In the genomic region with DNA sequence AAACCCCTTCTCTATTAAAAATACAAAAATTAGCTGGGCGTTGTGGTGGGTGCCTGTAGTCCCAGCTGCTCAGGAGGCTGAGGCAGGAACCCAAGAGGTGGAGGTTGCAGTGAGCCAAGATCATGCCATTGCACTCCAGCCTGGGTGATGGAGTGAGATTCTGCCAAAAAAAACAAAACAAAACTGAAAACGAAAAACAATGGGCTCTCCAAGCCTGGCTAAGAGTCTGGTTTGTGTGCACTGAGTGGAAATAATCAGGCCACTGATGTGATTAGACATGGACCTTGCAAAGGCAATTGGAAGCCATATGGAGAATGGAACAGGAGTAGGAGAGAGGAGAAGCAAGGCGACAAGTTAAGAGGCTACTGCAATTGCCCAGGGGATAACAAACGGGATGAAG, we compare ENCODE assay signal across 29 cellular contexts.
DNase-seq lines count a peak whose midpoint lies in the region; ATAC-seq and TF ChIP-seq lines count a peak whose summit lies in the region.
"Had no signal": no experiment of that assay in that cellular context is flagged by ENCODE, and none has a peak within 500 bp of the region (broad histone marks: within the 10 kb centered on the region; RNA-seq: fewer than 3 reads in every experiment).

No MANE protein-coding gene starts in this region.

- H3K9ac ChIP-seq in mesendoderm (ENCODE audit: low read length), result no peak overlapping the region
- H3K9ac ChIP-seq: parathyroid adenoma had no signal

- H2BK5ac ChIP-seq in mesendoderm (ENCODE audit: low read length), result no peak overlapping the region

- no peak overlapping the region for H4K5ac ChIP-seq in mesendoderm (ENCODE audit: low read length)

- CTCF ChIA-PET in activated CD4-positive, alpha-beta T cell treated with anti-CD3 and anti-CD28 coated beads, Interleukin-2, amount 10 ng/mL, durations not matched to agents 7 days and 5 days (lab: Charles Lee), result no interaction called here
- CTCF ChIA-PET in activated CD4-positive, alpha-beta T cell treated with anti-CD3 and anti-CD28 coated beads for 36 hours (lab: Charles Lee), result interaction anchor here (9.0 kb wide), 1 partner anchor 275 kb away, joined by 152 read pairs; no protein-coding TSS in a partner anchor

- no peaks in the 10 kb centered on the region for H3K9me3 ChIP-seq in Peyer's patch
- H3K9me3 ChIP-seq: A549, esophagus squamous epithelium, right atrium auricular region had no signal

- no peaks in the 10 kb centered on the region for H3K79me1 ChIP-seq in mesendoderm (ENCODE audit: low read length)

- H3K36me3 Mint-ChIP-seq in activated CD4-positive, alpha-beta T cell treated with anti-CD3 and anti-CD28 coated beads, Interleukin-2, amount 10 ng/mL, durations not matched to agents 7 days and 5 days (ENCODE audit: low read depth), result peaks cover 53% of the 10 kb centered on the region
- peaks cover 41% of the 10 kb centered on the region for H3K36me3 Mint-ChIP-seq in activated CD4-positive, alpha-beta T cell treated with anti-CD3 and anti-CD28 coated beads for 36 hours (ENCODE audit: low read depth)
- H3K36me3 Mint-ChIP-seq in activated T-helper 17 cell treated with anti-CD3 and anti-CD28 coated beads, Interleukin-2, amount 50 U/mL, for 72 hours (ENCODE audit: low read depth), result peaks cover 85% of the 10 kb centered on the region
- H3K36me3 Mint-ChIP-seq in natural killer cell treated with Interleukin-12 subunit alpha and Interleukin-12 subunit beta and Interleukin-15 and Interleukin-18, amount 100 ng/mL, for 72 hours, result peaks cover 19% of the 10 kb centered on the region

- no peaks in the 10 kb centered on the region for H3K27me3 Mint-ChIP-seq in activated CD4-positive, alpha-beta T cell treated with anti-CD3 and anti-CD28 coated beads, Interleukin-2, amount 10 ng/mL, durations not matched to agents 7 days and 5 days
- H3K27me3 Mint-ChIP-seq in activated CD4-positive, alpha-beta T cell treated with anti-CD3 and anti-CD28 coated beads for 36 hours, result no peaks in the 10 kb centered on the region
- H3K27me3 Mint-ChIP-seq in activated T-helper 17 cell treated with anti-CD3 and anti-CD28 coated beads, Interleukin-2, amount 50 U/mL, for 72 hours, result no peaks in the 10 kb centered on the region
- H3K27me3 Mint-ChIP-seq in natural killer cell treated with Interleukin-12 subunit alpha and Interleukin-12 subunit beta and Interleukin-15 and Interleukin-18, amount 100 ng/mL, for 72 hours, result no peaks in the 10 kb centered on the region
- H3K27me3 Mint-ChIP-seq: dendritic cell treated with granulocyte-macrophage colony-stimulating factor and Interleukin-4, amounts not matched to agents 40 ng/mL and 50 ng/mL, for 4 days had no signal

- H3K9me3 Mint-ChIP-seq in activated CD4-positive, alpha-beta T cell treated with anti-CD3 and anti-CD28 coated beads, Interleukin-2, amount 10 ng/mL, durations not matched to agents 7 days and 5 days, result no peaks in the 10 kb centered on the region
- H3K9me3 Mint-ChIP-seq in activated CD4-positive, alpha-beta T cell treated with anti-CD3 and anti-CD28 coated beads for 36 hours (ENCODE audit: low read depth), result no peaks in the 10 kb centered on the region
- no peaks in the 10 kb centered on the region for H3K9me3 Mint-ChIP-seq in activated T-helper 17 cell treated with anti-CD3 and anti-CD28 coated beads, Interleukin-2, amount 50 U/mL, for 72 hours
- no peaks in the 10 kb centered on the region for H3K9me3 Mint-ChIP-seq in natural killer cell treated with Interleukin-12 subunit alpha and Interleukin-12 subunit beta and Interleukin-15 and Interleukin-18, amount 100 ng/mL, for 72 hours
- H3K9me3 Mint-ChIP-seq: dendritic cell treated with granulocyte-macrophage colony-stimulating factor and Interleukin-4, amounts not matched to agents 40 ng/mL and 50 ng/mL, for 4 days; H9; neural crest cell had no signal

- TF ChIP-seq CTCF in Peyer's patch (IDR thresholded peaks at IDR 0.05), result no peak

- no peak overlapping the region for H3K18ac ChIP-seq in mesendoderm (ENCODE audit: low read length)

- no peak overlapping the region for H3K27ac ChIP-seq in mesendoderm (ENCODE audit: low read depth, low read length)
- no peak overlapping the region for H3K27ac ChIP-seq in Peyer's patch
- H3K27ac ChIP-seq: A549, esophagus squamous epithelium, parathyroid adenoma, right atrium auricular region had no signal

- no peaks in the 10 kb centered on the region for H3K79me2 ChIP-seq in mesendoderm (ENCODE audit: control insufficient read depth, insufficient read depth, low read length)
- H3K79me2 ChIP-seq: parathyroid adenoma had no signal

- intact Hi-C loops in activated CD4-positive, alpha-beta T cell treated with anti-CD3 and anti-CD28 coated beads for 36 hours (cut with DNase I, micrococcal nuclease), result no loop called here

- DNase-seq in activated CD4-positive, alpha-beta T cell treated with anti-CD3 and anti-CD28 coated beads, Interleukin-2, amount 10 ng/mL, durations not matched to agents 7 days and 5 days, result no peak
- DNase-seq in activated CD4-positive, alpha-beta T cell treated with anti-CD3 and anti-CD28 coated beads for 36 hours, result no peak
- peak; percentile 8 for DNase-seq in NCI-H2029 (lab: John Stamatoyannopoulos, UW)
- DNase-seq in natural killer cell treated with Interleukin-12 subunit alpha and Interleukin-12 subunit beta and Interleukin-15 and Interleukin-18, amount 100 ng/mL, for 72 hours (ENCODE audit: low spot score), result no peak
- DNase-seq in mesendoderm, result no peak
- no peak for DNase-seq in anterior cingulate cortex (lab: John Stamatoyannopoulos, UW)
- no peak for DNase-seq in Peyer's patch
- DNase-seq: activated CD4-positive, CD25-positive, alpha-beta regulatory T cell treated with anti-CD3 and anti-CD28 coated beads, Interleukin-2, amount 50 U/mL, for 72 hours; activated naive CD4-positive, alpha-beta T cell treated with Interleukin-2 at 50 U/mL for 16 hours; activated T-cell treated with anti-CD3 and anti-CD28 coated beads, Interleukin-2, amount 50 U/mL, for 48 hours; esophagus squamous epithelium; foreskin melanocyte; GDM1; H9; MM.1S; NCI-H1417 treated with DMSO at 0.1 percent for 48 hours; NCI-H2107; SIG-M5; stimulated activated CD4-positive, alpha-beta T cell treated with anti-CD3 and anti-CD28 coated beads, Interleukin-1b, Interleukin-23, amount 100 ng/mL, for 48 hours; trophoblast cell had no signal

- no peak overlapping the region for H4K8ac ChIP-seq in mesendoderm (ENCODE audit: low read depth, low read length)

- H3K4me1 ChIP-seq in mesendoderm (ENCODE audit: control insufficient read depth, low read depth, low read length) (no peaks in the 10 kb centered on the region), Peyer's patch (peaks cover 0 to 13% (median 11%) of the 10 kb centered on the region in 4 donors)
- H3K4me1 ChIP-seq: parathyroid adenoma had no signal

- H3K36me3 ChIP-seq in mesendoderm (ENCODE audit: control insufficient read depth, insufficient read depth, low read length), result no peaks in the 10 kb centered on the region
- H3K36me3 ChIP-seq in Peyer's patch, result no peaks in the 10 kb centered on the region
- H3K36me3 ChIP-seq: right atrium auricular region had no signal

- H3K23ac ChIP-seq in mesendoderm (ENCODE audit: low read length), result no peak overlapping the region

- no peak overlapping the region for H2BK15ac ChIP-seq in mesendoderm (replicated peaks; ENCODE audit: low read depth)

- H3K4me3 ChIP-seq in mesendoderm (ENCODE audit: low read length), result no peak overlapping the region
- H3K4me3 ChIP-seq in Peyer's patch, result no peak overlapping the region
- H3K4me3 ChIP-seq: A549, esophagus squamous epithelium, K562, lung, right atrium auricular region, smooth muscle cell had no signal

- H2AK5ac ChIP-seq in mesendoderm (ENCODE audit: low read length), result no peak overlapping the region

- H3K56ac ChIP-seq in mesendoderm (ENCODE audit: low read length), result no peak overlapping the region

- peaks cover 35% of the 10 kb centered on the region for H3K4me1 Mint-ChIP-seq in activated CD4-positive, alpha-beta T cell treated with anti-CD3 and anti-CD28 coated beads, Interleukin-2, amount 10 ng/mL, durations not matched to agents 7 days and 5 days
- H3K4me1 Mint-ChIP-seq in activated CD4-positive, alpha-beta T cell treated with anti-CD3 and anti-CD28 coated beads for 36 hours, result peaks cover 33% of the 10 kb centered on the region
- peaks cover 20% of the 10 kb centered on the region for H3K4me1 Mint-ChIP-seq in activated T-helper 17 cell treated with anti-CD3 and anti-CD28 coated beads, Interleukin-2, amount 50 U/mL, for 72 hours
- peaks cover 20 to 22% of the 10 kb centered on the region in 2 donors for H3K4me1 Mint-ChIP-seq in natural killer cell treated with Interleukin-12 subunit alpha and Interleukin-12 subunit beta and Interleukin-15 and Interleukin-18, amount 100 ng/mL, for 72 hours (ENCODE audit: low read depth in 2 of 2)

- no peak overlapping the region for H3K4me3 Mint-ChIP-seq in activated CD4-positive, alpha-beta T cell treated with anti-CD3 and anti-CD28 coated beads, Interleukin-2, amount 10 ng/mL, durations not matched to agents 7 days and 5 days
- no peak overlapping the region for H3K4me3 Mint-ChIP-seq in activated CD4-positive, alpha-beta T cell treated with anti-CD3 and anti-CD28 coated beads for 36 hours
- no peak overlapping the region for H3K4me3 Mint-ChIP-seq in activated T-helper 17 cell treated with anti-CD3 and anti-CD28 coated beads, Interleukin-2, amount 50 U/mL, for 72 hours
- H3K4me3 Mint-ChIP-seq in natural killer cell treated with Interleukin-12 subunit alpha and Interleukin-12 subunit beta and Interleukin-15 and Interleukin-18, amount 100 ng/mL, for 72 hours, result no peak overlapping the region
- H3K4me3 Mint-ChIP-seq: dendritic cell treated with granulocyte-macrophage colony-stimulating factor and Interleukin-4, amounts not matched to agents 40 ng/mL and 50 ng/mL, for 4 days; H9; neural crest cell had no signal

- H3K27ac Mint-ChIP-seq in activated CD4-positive, alpha-beta T cell treated with anti-CD3 and anti-CD28 coated beads, Interleukin-2, amount 10 ng/mL, durations not matched to agents 7 days and 5 days, result peak overlapping the region; percentile 37
- no peak overlapping the region for H3K27ac Mint-ChIP-seq in activated CD4-positive, alpha-beta T cell treated with anti-CD3 and anti-CD28 coated beads for 36 hours
- H3K27ac Mint-ChIP-seq in activated T-helper 17 cell treated with anti-CD3 and anti-CD28 coated beads, Interleukin-2, amount 50 U/mL, for 72 hours, result peak overlapping the region; percentile 23
- peak overlapping the region; percentile 16 to 62 for H3K27ac Mint-ChIP-seq in natural killer cell treated with Interleukin-12 subunit alpha and Interleukin-12 subunit beta and Interleukin-15 and Interleukin-18, amount 100 ng/mL, for 72 hours
- H3K27ac Mint-ChIP-seq: dendritic cell treated with granulocyte-macrophage colony-stimulating factor and Interleukin-4, amounts not matched to agents 40 ng/mL and 50 ng/mL, for 4 days; H9 had no signal

- no peak for ATAC-seq in activated CD4-positive, alpha-beta T cell treated with anti-CD3 and anti-CD28 coated beads for 36 hours
- no peak for ATAC-seq in activated T-helper 17 cell treated with anti-CD3 and anti-CD28 coated beads, Interleukin-2, amount 50 U/mL, for 72 hours (replicated peaks)
- ATAC-seq in natural killer cell treated with Interleukin-12 subunit alpha and Interleukin-12 subunit beta and Interleukin-15 and Interleukin-18, amount 100 ng/mL, for 72 hours, result no peak
- ATAC-seq: A549, K562 had no signal

- no peak overlapping the region for H2BK120ac ChIP-seq in mesendoderm (ENCODE audit: low read depth, low read length)

- no peak overlapping the region for H3K4me2 ChIP-seq in mesendoderm (ENCODE audit: low read length)
- H3K4me2 ChIP-seq: A549, smooth muscle cell had no signal

- WGBS in mesendoderm (ENCODE audit: extremely low coverage, insufficient coverage, low lambda C conversion rate), result no CpG with 5 or more reads among the region's 4 CpGs

- H3K4ac ChIP-seq in mesendoderm (ENCODE audit: low read depth, low read length), result no peak overlapping the region

- H3K27me3 ChIP-seq in mesendoderm (ENCODE audit: insufficient read depth, low read length, poor library complexity) (no peaks in the 10 kb centered on the region), Peyer's patch (no peaks in the 10 kb centered on the region)
- H3K27me3 ChIP-seq: esophagus squamous epithelium, right atrium auricular region had no signal

- POLR2A ChIA-PET in activated CD4-positive, alpha-beta T cell treated with anti-CD3 and anti-CD28 coated beads, Interleukin-2, amount 10 ng/mL, durations not matched to agents 7 days and 5 days (lab: Charles Lee), result no interaction called here
- POLR2A ChIA-PET in activated CD4-positive, alpha-beta T cell treated with anti-CD3 and anti-CD28 coated beads for 36 hours (lab: Charles Lee), result no interaction called here

- no peak for TF ChIP-seq POLR2A in Peyer's patch (IDR thresholded peaks at IDR 0.05)
